8 cellular contexts compared by ENCODE assay signal in the genomic region with DNA sequence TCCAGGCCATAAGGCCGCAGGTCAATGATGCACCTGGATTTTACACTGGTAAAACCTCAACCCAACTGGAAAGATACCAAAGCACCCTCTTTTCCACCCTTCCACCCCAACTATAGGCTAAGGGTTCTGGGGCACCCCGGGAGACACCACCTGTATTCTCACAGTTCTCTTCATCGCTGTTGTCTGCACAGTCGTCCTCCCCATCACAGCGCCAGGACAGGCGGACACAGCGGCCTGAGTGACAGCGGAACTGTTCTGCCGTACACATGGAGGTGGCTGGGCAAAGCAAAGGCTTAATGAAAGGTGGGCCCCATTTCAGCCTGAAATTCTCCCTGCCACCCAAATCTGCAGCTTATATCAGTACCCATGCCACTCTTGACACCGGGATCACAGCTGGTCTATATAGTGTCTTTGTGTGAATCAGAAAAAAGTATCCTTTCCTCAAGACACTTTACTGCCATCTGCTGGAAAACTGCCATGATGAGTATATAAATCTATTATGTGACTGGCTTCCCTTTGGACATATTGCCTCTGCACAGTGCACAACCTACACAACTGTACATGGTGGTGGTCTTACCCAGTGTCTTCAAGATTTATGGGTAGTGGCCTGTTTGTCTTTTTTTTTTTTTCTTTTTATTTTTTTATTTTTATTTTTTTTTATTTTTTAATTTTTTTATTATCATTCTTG. TPM values are rescaled to one million over a fixed set of nuclear protein-coding genes. Genes with fewer than 3 reads are reported as not detected.
DNase-seq lines count a peak whose midpoint lies in the region; ATAC-seq, FAIRE-seq and TF ChIP-seq lines count a peak whose summit lies in the region.

No MANE protein-coding gene starts in this region.

- H3K9me3 ChIP-seq in A549 = no peaks in the 10 kb centered on the region
- H3K9me3 ChIP-seq in astrocyte (ENCODE audit: insufficient read depth, low read depth, low read length) = no peaks in the 10 kb centered on the region
- no peaks in the 10 kb centered on the region for H3K9me3 ChIP-seq in osteoblast (ENCODE audit: low read depth, low read length)

- DNase-seq in A549 (ENCODE audit: low read depth in 1 of 2, low spot score in 1 of 2) (peak; percentile 58 to 68), GM12865 (ENCODE audit: low read depth) (peak; percentile 54), NCI-H226 (peak; percentile 21), astrocyte (ENCODE audit: low read depth) (no peak), osteoblast (ENCODE audit: insufficient read length, low spot score, missing footprints) (peak; percentile 88), iPS-NIHi7 (ENCODE audit: extremely low spot score) (no peak)

- no peak for FAIRE-seq in A549 (lab: Jason Lieb, UNC)
- FAIRE-seq in astrocyte (lab: Jason Lieb, UNC) = no peak

- TF ChIP-seq RAD21 in A549 (conservative IDR thresholded peaks at IDR 0.05 in 1 of 2, IDR thresholded peaks at IDR 0.05 in 1 of 2) = 0 out of 5 replicates have a peak, but pooled peaks of 1 of the 2 experiments have one; percentile 14

- H3K4me3 ChIP-seq in A549 (no peak overlapping the region), GM12865 (ENCODE audit: low read depth, low read length) (no peak overlapping the region), astrocyte (ENCODE audit: insufficient read depth, low read depth, low read length) (no peak overlapping the region), osteoblast (ENCODE audit: insufficient read depth, low read length) (no peak overlapping the region)

- H3K27me3 Mint-ChIP-seq in astrocyte (ENCODE audit: low read depth, unreplicated experiment) = peaks cover 2% of the 10 kb centered on the region

- TF ChIP-seq EP300 in A549 (IDR thresholded peaks at IDR 0.05) = no peak

- H3K79me2 ChIP-seq in astrocyte (ENCODE audit: insufficient read depth, low read length) (no peaks in the 10 kb centered on the region), osteoblast (ENCODE audit: insufficient read depth, low read length) (no peaks in the 10 kb centered on the region)

- no peak for TF ChIP-seq POLR2A in A549 (IDR thresholded peaks at IDR 0.05; ENCODE audit: low read length)

- TF ChIP-seq CTCF in A549 (IDR thresholded peaks at IDR 0.05) (peak; percentile 54), GM12865 (IDR thresholded peaks at IDR 0.05; ENCODE audit: insufficient read depth, low read depth, low read length, missing control alignments) (peak; percentile 36), astrocyte (IDR thresholded peaks at IDR 0.05; ENCODE audit: insufficient read depth, low read depth, low read length) (peak; percentile 42), osteoblast (IDR thresholded peaks at IDR 0.05; ENCODE audit: extremely low read depth, low read depth, low read length) (peak; percentile 36)

- no peaks in the 10 kb centered on the region for H3K27me3 ChIP-seq in astrocyte (ENCODE audit: insufficient read depth, low read length)
- no peaks in the 10 kb centered on the region for H3K27me3 ChIP-seq in osteoblast (ENCODE audit: insufficient read depth, low read length)

- H3K4me2 ChIP-seq in A549 (no peak overlapping the region), astrocyte (ENCODE audit: low read length) (no peak overlapping the region), osteoblast (ENCODE audit: insufficient read depth, low read length) (no peak overlapping the region)

- CTCF ChIA-PET in A549 (lab: Yijun Ruan, JAX) = interaction anchor here (0.9 to 7.3 kb wide), 14 partner anchors 9 to 265 kb away, joined by 3 to 120 read pairs (median 4); no protein-coding TSS in a partner anchor

- H4K20me1 ChIP-seq in astrocyte (ENCODE audit: insufficient read depth, low read length) = no peaks in the 10 kb centered on the region
- no peaks in the 10 kb centered on the region for H4K20me1 ChIP-seq in osteoblast (ENCODE audit: insufficient read depth, low read length)

- peaks cover 4% of the 10 kb centered on the region for H3K36me3 ChIP-seq in astrocyte (ENCODE audit: insufficient read depth, low read length)
- H3K36me3 ChIP-seq in osteoblast (ENCODE audit: insufficient read depth, low read length) = no peaks in the 10 kb centered on the region

- POLR2A ChIA-PET in A549 (lab: Yijun Ruan, JAX) = no interaction called here

- H2AFZ ChIP-seq in astrocyte (ENCODE audit: low read depth, low read length) (no peak overlapping the region), osteoblast (ENCODE audit: low read length) (no peak overlapping the region)

- H3K9me3 Mint-ChIP-seq in astrocyte (ENCODE audit: unreplicated experiment) = no peaks in the 10 kb centered on the region

- H3K4me1 Mint-ChIP-seq in astrocyte (ENCODE audit: low read depth, unreplicated experiment) = peaks cover 3% of the 10 kb centered on the region

- 73% methylated on average over 10 of the region's 10 CpGs for WGBS in A549 (ENCODE audit: missing lambda C conversion rate)

- H3K4me1 ChIP-seq in A549 = no peaks in the 10 kb centered on the region
- H3K4me1 ChIP-seq in astrocyte (ENCODE audit: insufficient read depth, low read length) = peaks cover 3% of the 10 kb centered on the region
- H3K4me1 ChIP-seq in osteoblast (ENCODE audit: insufficient read depth, low read length) = peaks cover 9% of the 10 kb centered on the region

- H3K27ac Mint-ChIP-seq in astrocyte (ENCODE audit: unreplicated experiment) = no peak overlapping the region

- no peak overlapping the region for H3K9ac ChIP-seq in astrocyte (ENCODE audit: low read length)

- no peak overlapping the region for H3K27ac ChIP-seq in A549
- H3K27ac ChIP-seq in astrocyte (ENCODE audit: low read depth, low read length) = no peak overlapping the region
- no peak overlapping the region for H3K27ac ChIP-seq in osteoblast (ENCODE audit: low read depth, low read length)

- H3K36me3 Mint-ChIP-seq in astrocyte (ENCODE audit: low read depth, unreplicated experiment) = peaks cover 12% of the 10 kb centered on the region

- ATAC-seq in A549 (peak; percentile 69 to 84; a peak in 5 of 6 replicates), GM19328 (IDR thresholded peaks at IDR 0.05; ENCODE audit: unreplicated experiment) (no peak), HG02870 (IDR thresholded peaks at IDR 0.05; ENCODE audit: unreplicated experiment) (no peak)

- no peak overlapping the region for H3K4me3 Mint-ChIP-seq in astrocyte (ENCODE audit: unreplicated experiment)

TF ChIP-seq in A549, 52 proteins besides CTCF, POLR2A, EP300 and RAD21:
- 0 out of 3 replicates have a peak, but pooled peaks have one; percentile 15 for TF ChIP-seq SMC3 (IDR thresholded peaks at IDR 0.05)
- TF ChIP-seq, protein P1, sequence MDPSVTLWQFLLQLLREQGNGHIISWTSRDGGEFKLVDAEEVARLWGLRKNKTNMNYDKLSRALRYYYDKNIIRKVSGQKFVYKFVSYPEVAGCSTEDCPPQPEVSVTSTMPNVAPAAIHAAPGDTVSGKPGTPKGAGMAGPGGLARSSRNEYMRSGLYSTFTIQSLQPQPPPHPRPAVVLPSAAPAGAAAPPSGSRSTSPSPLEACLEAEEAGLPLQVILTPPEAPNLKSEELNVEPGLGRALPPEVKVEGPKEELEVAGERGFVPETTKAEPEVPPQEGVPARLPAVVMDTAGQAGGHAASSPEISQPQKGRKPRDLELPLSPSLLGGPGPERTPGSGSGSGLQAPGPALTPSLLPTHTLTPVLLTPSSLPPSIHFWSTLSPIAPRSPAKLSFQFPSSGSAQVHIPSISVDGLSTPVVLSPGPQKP (IDR thresholded peaks at IDR 0.05; ENCODE audit: low read depth, low read length) = no peak

RNA-seq across cellular contexts. Expression of a gene that starts 21.5 kb away (rescaled TPM):
- polyA plus RNA-seq in A549 (2011; rRNA removed) = 4.0 and 7.0 TPM in 2 replicates
- 4.7 and 5.2 TPM in 2 replicates for polyA plus RNA-seq in A549 (2012; cell fraction: cytosol; rRNA removed)
- polyA plus RNA-seq in A549 (2012; cell fraction: nucleus; rRNA removed) = 11.8 and 14.1 TPM in 2 replicates
- polyA plus RNA-seq in A549 (2017; fragmentation: RNase III; extraction: RNeasy Plus Mini Kit Qiagen cat#74134 plus additional on column Dnase treatment) = 5.0 to 6.4 TPM (median 5.4 TPM) in 3 replicates
- 14.2 and 20.3 TPM in 2 replicates for polyA minus RNA-seq in A549 (2011; rRNA and poly(A)+ RNA removed)
- 19.0 and 19.9 TPM in 2 replicates for total RNA-seq in astrocyte
- 1.5 and 2.2 TPM in 2 replicates for total RNA-seq in osteoblast

RNA-seq across cellular contexts. Expression of a gene that starts 39.7 kb away (rescaled TPM):
- polyA plus RNA-seq in A549 (2011; rRNA removed) (34.5 and 40.6 TPM in 2 replicates), A549 (2017; fragmentation: RNase III; extraction: RNeasy Plus Mini Kit Qiagen cat#74134 plus additional on column Dnase treatment) (30.5 to 31.7 TPM (median 31.5 TPM) in 3 replicates)
- polyA plus RNA-seq in A549 (2012; cell fraction: cytosol; rRNA removed) = 40.0 and 43.3 TPM in 2 replicates
- 42.4 and 44.8 TPM in 2 replicates for polyA plus RNA-seq in A549 (2012; cell fraction: nucleus; rRNA removed)
- 53.9 and 55.8 TPM in 2 replicates for polyA minus RNA-seq in A549 (2011; rRNA and poly(A)+ RNA removed)
- total RNA-seq in astrocyte (29.6 and 34.2 TPM in 2 replicates), osteoblast (27.1 and 31.5 TPM in 2 replicates)

RNA-seq across cellular contexts. Expression of a gene that starts 50.8 kb away (rescaled TPM):
- polyA plus RNA-seq in A549 (2011; rRNA removed) = 173 TPM in 2 replicates
- polyA plus RNA-seq in A549 (2012; cell fraction: cytosol; rRNA removed) = 43.8 and 49.6 TPM in 2 replicates
- polyA plus RNA-seq in A549 (2012; cell fraction: nucleus; rRNA removed) = 55.4 and 67.5 TPM in 2 replicates
- 66.3 to 85.6 TPM (median 69.4 TPM) in 3 replicates for polyA plus RNA-seq in A549 (2017; fragmentation: RNase III; extraction: RNeasy Plus Mini Kit Qiagen cat#74134 plus additional on column Dnase treatment)
- polyA minus RNA-seq in A549 (2011; rRNA and poly(A)+ RNA removed) = 173 and 186 TPM in 2 replicates
- 94.5 and 99.9 TPM in 2 replicates for total RNA-seq in astrocyte
- 52.7 and 56.5 TPM in 2 replicates for total RNA-seq in osteoblast

Comparison
In these comparisons a context has a peak if more than half of its experiments do, and no peak if none do; other contexts are left out.
1. ATAC-seq: peak in A549 (2 of 2); none in GM19328 (single experiment) and HG02870 (single experiment).
2. DNase-seq: peak in A549 (2 of 2), GM12865 (single experiment), NCI-H226 (single experiment) and osteoblast (single experiment); none in astrocyte (single experiment) and iPS-NIHi7 (single experiment).
3. Peak in every context shown above with its lines, with median percentiles within 50 percentile points of each other: CTCF ChIP-seq.